In genomic region chr14:85279407-85279806, GRCh38 we compare ENCODE assay signal across 18 cellular contexts.
A peak's percentile ranks its signal among the peaks of the same experiment; 100 is the strongest.
DNase-seq lines count a peak whose midpoint lies in the region; ATAC-seq, FAIRE-seq and TF ChIP-seq lines count a peak whose summit lies in the region.
"Had no signal": no experiment of that assay in that cellular context is flagged by ENCODE, and none has a peak within 500 bp of the region (broad histone marks: within the 10 kb centered on the region; RNA-seq: fewer than 3 reads in every experiment).

No MANE protein-coding gene starts in this region.

- no peak overlapping the region for H3K9ac ChIP-seq in endothelial cell of umbilical vein (replicated peaks; ENCODE audit: extremely low read depth, insufficient read depth, low read length)
- H3K9ac ChIP-seq: BLaER1 had no signal

- no peak for TF ChIP-seq CTCF in endothelial cell of umbilical vein (IDR thresholded peaks at IDR 0.05; ENCODE audit: extremely low read depth in 1 of 2, insufficient read depth in 1 of 2, low read depth in 1 of 2, low read length in 2 of 2)

- peak overlapping the region; percentile 50 for H3K4me2 ChIP-seq in endothelial cell of umbilical vein (ENCODE audit: insufficient read depth, low read length)
- H3K4me2 ChIP-seq: BLaER1, GM23338 had no signal

- no peaks in the 10 kb centered on the region for H3K9me1 ChIP-seq in endothelial cell of umbilical vein (replicated peaks; ENCODE audit: control insufficient read depth, extremely low read depth, insufficient read depth, low read length)

- dilution Hi-C loops in endothelial cell of umbilical vein (cut with MboI; ENCODE audit: extremely low pct_ligation_motif_present, low sequenced_read_pairs), result no loop called here

- H3K4me1 ChIP-seq in endothelial cell of umbilical vein (ENCODE audit: control insufficient read depth, extremely low read depth, insufficient read depth, low read length), result peaks cover 23% of the 10 kb centered on the region
- H3K4me1 ChIP-seq: BLaER1 had no signal

- H2AFZ ChIP-seq in endothelial cell of umbilical vein (ENCODE audit: low read depth, low read length), result no peak overlapping the region
- H2AFZ ChIP-seq: GM23338 had no signal

- no peak for FAIRE-seq in RCC 7860 (lab: Jason Lieb, UNC)
- no peak for FAIRE-seq in endothelial cell of umbilical vein (lab: Jason Lieb, UNC)
- FAIRE-seq: G401.6, GM12891, H54, HepG2 had no signal

- no peaks in the 10 kb centered on the region for H3K36me3 ChIP-seq in endothelial cell of umbilical vein (ENCODE audit: control insufficient read depth in 2 of 2, extremely low read depth in 1 of 2, insufficient read depth in 2 of 2, low read length in 2 of 2)
- H3K36me3 ChIP-seq: BLaER1 had no signal

- H3K27ac ChIP-seq in endothelial cell of umbilical vein (ENCODE audit: insufficient read depth, low read depth, low read length), result no peak overlapping the region
- H3K27ac ChIP-seq: BLaER1 had no signal

- no TSS peak for BruUV-seq in endothelial cell of umbilical vein (replicated peaks; lab: Mats Ljungman, UMichigan)

- no peak overlapping the region for H3K4me3 ChIP-seq in endothelial cell of umbilical vein (replicated peaks in 1 of 3; ENCODE audit: insufficient read depth in 1 of 3, low read depth in 1 of 3, low read length in 3 of 3)
- H3K4me3 ChIP-seq: BLaER1, GM23338 had no signal

- no peak for ATAC-seq in left lobe of liver
- ATAC-seq: GM23338, HCT116, HepG2 had no signal

- POLR2A ChIA-PET in endothelial cell of umbilical vein (lab: Charles Lee), result no interaction called here

- H4K20me1 ChIP-seq in endothelial cell of umbilical vein (replicated peaks; ENCODE audit: control insufficient read depth, extremely low read depth, insufficient read depth, low read length), result no peaks in the 10 kb centered on the region
- H4K20me1 ChIP-seq: BLaER1 had no signal

- no peak for TF ChIP-seq POLR2A in endothelial cell of umbilical vein (IDR thresholded peaks at IDR 0.05; ENCODE audit: low read depth, low read length)

- intact Hi-C loops in endothelial cell of umbilical vein (cut with micrococcal nuclease), result no loop called here

- CTCF ChIA-PET in endothelial cell of umbilical vein (lab: Charles Lee), result no interaction called here

- no peaks in the 10 kb centered on the region for H3K9me3 ChIP-seq in endothelial cell of umbilical vein (replicated peaks; ENCODE audit: control insufficient read depth, insufficient read depth, low read length)
- H3K9me3 ChIP-seq: BLaER1 had no signal

- H3K79me2 ChIP-seq in endothelial cell of umbilical vein (ENCODE audit: control insufficient read depth, insufficient read depth, low read length), result no peaks in the 10 kb centered on the region

- H3K27me3 ChIP-seq in endothelial cell of umbilical vein (ENCODE audit: control insufficient read depth in 2 of 2, insufficient read depth in 2 of 2, low read length in 2 of 2), result no peaks in the 10 kb centered on the region
- H3K27me3 ChIP-seq: BLaER1 had no signal

- DNase-seq in HCEC 1CT, result peak; percentile 36
- peak; percentile 5 for DNase-seq in RCC 7860 (ENCODE audit: low spot score)
- no peak for DNase-seq in endothelial cell of umbilical vein (ENCODE audit: low read depth, low spot score)
- no peak for DNase-seq in left lobe of liver (ENCODE audit: low spot score)
- DNase-seq in anterior cingulate cortex (lab: John Stamatoyannopoulos, UW), result no peak
- DNase-seq in T-helper 2 cell, result no peak
- DNase-seq in A172 (ENCODE audit: low spot score), result no peak
- DNase-seq: Calu3; CD4-positive, alpha-beta memory T cell; DMS79 treated with DMSO at 0.1 percent for 48 hours; KBM-7 had no signal

TF ChIP-seq in endothelial cell of umbilical vein, 7 proteins besides CTCF, POLR2A, EP300 and RAD21:
- no peak for TF ChIP-seq MYC (IDR thresholded peaks at IDR 0.05; ENCODE audit: low read depth, low read length)
- no peak for TF ChIP-seq JUN (IDR thresholded peaks at IDR 0.05; ENCODE audit: borderline replicate concordance, insufficient read depth, insufficient read length, low read depth)
- TF ChIP-seq FOS (IDR thresholded peaks at IDR 0.05; ENCODE audit: borderline replicate concordance, insufficient read depth, low read length), result no peak
- TF ChIP-seq POLR2AphosphoS5 (IDR thresholded peaks at IDR 0.05; ENCODE audit: insufficient read depth, low read depth, low read length), result no peak
- TF ChIP-seq EZH2 (IDR thresholded peaks at IDR 0.05; ENCODE audit: borderline replicate concordance, low read depth, low read length, severe bottlenecking), result no peak
- TF ChIP-seq MAX (IDR thresholded peaks at IDR 0.05; ENCODE audit: insufficient read depth, insufficient read length), result no peak
- TF ChIP-seq GATA2 (IDR thresholded peaks at IDR 0.05; ENCODE audit: insufficient read depth, insufficient read length, low read depth, low read length), result no peak

Comparison
In these comparisons a context has a peak if more than half of its experiments do, and no peak if none do; other contexts are left out.
1. DNase-seq: peak in HCEC 1CT (single experiment) and RCC 7860 (single experiment); none in endothelial cell of umbilical vein (single experiment), left lobe of liver (single experiment), anterior cingulate cortex (0 of 58), T-helper 2 cell (0 of 5) and A172 (single experiment).